9 cellular contexts compared by ENCODE assay signal in genomic region chr3:67947808-67948508, GRCh38.
DNase-seq lines count a peak whose midpoint lies in the region; ATAC-seq and FAIRE-seq lines count a peak whose summit lies in the region.
"Had no signal": no experiment of that assay in that cellular context is flagged by ENCODE, and none has a peak within 500 bp of the region (broad histone marks: within the 10 kb centered on the region; RNA-seq: fewer than 3 reads in every experiment).

No MANE protein-coding gene starts in this region.

- no peak for ATAC-seq in GM18873 (IDR thresholded peaks at IDR 0.05; ENCODE audit: low FRiP score, unreplicated experiment)

- no peak for FAIRE-seq in GM19239 (lab: Jason Lieb, UNC)

- DNase-seq in NCI-H187 (lab: John Stamatoyannopoulos, UW) (peak; percentile 30 to 41), hepatic stellate cell (ENCODE audit: low spot score) (peak; percentile 2), SIG-M5 treated with dmso at 0.1 percent for 504 hours (lab: John Stamatoyannopoulos, UW; ENCODE audit: unreplicated experiment) (no peak), GM03348 (ENCODE audit: low spot score) (no peak), GM19239 (ENCODE audit: insufficient read length, low spot score) (no peak)
- DNase-seq in activated CD8-positive, alpha-beta memory T cell treated with anti-CD3 and anti-CD28 coated beads for 24 hours, result peak; percentile 68
- peak; percentile 25 for DNase-seq in stimulated activated CD8-positive, alpha-beta memory T cell treated with anti-CD3 and anti-CD28 coated beads, Interleukin-7, amount 100 ng/mL, for 24 hours (ENCODE audit: low read depth)
- DNase-seq: NCI-H524 had no signal

Comparison
In these comparisons a context has a peak if more than half of its experiments do, and no peak if none do; other contexts are left out.
1. DNase-seq: peak in NCI-H187 (2 of 2), activated CD8-positive, alpha-beta memory T cell treated with anti-CD3 and anti-CD28 coated beads for 24 hours (single experiment), hepatic stellate cell (single experiment) and stimulated activated CD8-positive, alpha-beta memory T cell treated with anti-CD3 and anti-CD28 coated beads, Interleukin-7, amount 100 ng/mL, for 24 hours (single experiment); none in SIG-M5 treated with dmso at 0.1 percent for 504 hours (single experiment), GM03348 (single experiment) and GM19239 (single experiment).